9 cellular contexts compared by ENCODE assay signal in genomic region chr3:14548321-14548729, GRCh38. TPM values are rescaled to one million over a fixed set of nuclear protein-coding genes. Genes with fewer than 3 reads are reported as not detected.
A peak's percentile ranks its signal among the peaks of the same experiment; 100 is the strongest.
DNase-seq lines count a peak whose midpoint lies in the region; ATAC-seq, FAIRE-seq and TF ChIP-seq lines count a peak whose summit lies in the region.
"Had no signal": no experiment of that assay in that cellular context is flagged by ENCODE, and none has a peak within 500 bp of the region (broad histone marks: within the 10 kb centered on the region; RNA-seq: fewer than 3 reads in every experiment).

No MANE protein-coding gene starts in this region.

- ATAC-seq in GM12878 (peak; percentile 89), HG02938 (IDR thresholded peaks at IDR 0.05; ENCODE audit: unreplicated experiment) (no peak)

- TF ChIP-seq RAD21 in GM12878 (IDR thresholded peaks at IDR 0.05; ENCODE audit: insufficient read depth, low read depth, low read length): peak; percentile 66

- no peaks in the 10 kb centered on the region for H3K4me1 ChIP-seq in GM12878 (ENCODE audit: control insufficient read depth, insufficient read depth, low read length)

- FAIRE-seq in GM12878 (lab: Jason Lieb, UNC): no peak

- H3K4me2 ChIP-seq in GM12878 (ENCODE audit: control insufficient read depth, insufficient read depth): no peak overlapping the region

- intact Hi-C loops in GM12878 (cut with micrococcal nuclease; ENCODE audit: unreplicated experiment): loop anchor here (1.0 to 2.0 kb wide), 2 partner anchors 40 to 287 kb away; no protein-coding TSS in a partner anchor

- no peak for TF ChIP-seq POLR2A in GM12878 (IDR thresholded peaks at IDR 0.05; ENCODE audit: low read depth, low read length)

- no peaks in the 10 kb centered on the region for H3K36me3 ChIP-seq in GM12878 (ENCODE audit: control insufficient read depth in 2 of 2, insufficient read depth in 2 of 2, low read length in 1 of 2)

- RAD21 ChIA-PET in GM12878 (lab: Charles Lee; ENCODE audit: unreplicated experiment): interaction anchor here (1.0 to 1.7 kb wide), 2 partner anchors 233 to 345 kb away, joined by 4 to 5 read pairs; no protein-coding TSS in a partner anchor

- TF ChIP-seq EP300 in GM12878 (IDR thresholded peaks at IDR 0.05; ENCODE audit: borderline replicate concordance in 1 of 2, control insufficient read depth in 1 of 2, low read depth in 2 of 2, low read length in 2 of 2): no peak

- H2AFZ ChIP-seq in GM12878 (ENCODE audit: control insufficient read depth, low read depth, low read length): no peak overlapping the region

- CTCF ChIA-PET in GM12878 (lab: Yijun Ruan, JAX): interaction anchor here (1.0 to 2.5 kb wide), 4 partner anchors 14 to 344 kb away, joined by 3 to 8 read pairs (median 3); no protein-coding TSS in a partner anchor

- no TSS peak for BruUV-seq in GM12878 (replicated peaks; lab: Mats Ljungman, UMichigan)

- no peaks in the 10 kb centered on the region for H4K20me1 ChIP-seq in GM12878 (ENCODE audit: control insufficient read depth, insufficient read depth)

- SMC1A ChIA-PET in GM12878 (lab: Charles Lee; ENCODE audit: uncharacterized antibody, unreplicated experiment): no interaction called here

- H3K4me3 ChIP-seq in GM12878: no peak overlapping the region

- no peak overlapping the region for H3K9ac ChIP-seq in GM12878 (ENCODE audit: control insufficient read depth, insufficient read depth, low read length)

- TF ChIP-seq CTCF in GM12878 (IDR thresholded peaks at IDR 0.05 in 2 of 3, conservative IDR thresholded peaks at IDR 0.05 in 1 of 3; ENCODE audit: control insufficient read depth in 2 of 3, extremely low read depth in 1 of 3, insufficient read depth in 1 of 3, low read depth in 3 of 3, low read length in 3 of 3): peak; percentile 57 to 69 (median 60); a peak in 5 of 6 replicates

- 12% methylated on average over 12 of the region's 12 CpGs for WGBS in GM12878 (ENCODE audit: insufficient coverage, insufficient replicate concordance, low lambda C conversion rate, missing lambda C conversion rate)

- DNase-seq in EH (ENCODE audit: low read depth) (peak; percentile 72), HT1080 (ENCODE audit: low read depth) (peak; percentile 30), SHP77 treated with DMSO at 0.1 percent for 48 hours (lab: John Stamatoyannopoulos, UW) (peak; percentile 2), GM12878 (ENCODE audit: low read depth, low spot score) (no peak), iPS-NIHi11 (ENCODE audit: low spot score) (peak; percentile 85), KG1 (lab: John Stamatoyannopoulos, UW) (no peak)
- peak; percentile 4 to 22 for DNase-seq in stimulated activated CD4-positive, alpha-beta T cell treated with anti-CD3 and anti-CD28 coated beads, Interleukin-12 subunit alpha, Interleukin-12 subunit beta, amount 100 ng/mL, for 24 hours (ENCODE audit: low read depth in 2 of 2)

- POLR2A ChIA-PET in GM12878 (lab: Charles Lee): no interaction called here

- H3K27me3 ChIP-seq in GM12878 (replicated peaks in 1 of 2; ENCODE audit: control insufficient read depth in 2 of 2, insufficient read depth in 2 of 2, low read length in 1 of 2): peaks cover 2 to 3% of the 10 kb centered on the region in 2 experiments; a peak in 2 of 4 replicates

- no peaks in the 10 kb centered on the region for H3K9me3 ChIP-seq in GM12878 (replicated peaks; ENCODE audit: control insufficient read depth, insufficient read depth, low read length)

- in situ Hi-C loops in GM12878 (cut with MboI): no loop called here

- H3K79me2 ChIP-seq in GM12878 (ENCODE audit: control insufficient read depth, insufficient read depth, low read length): no peaks in the 10 kb centered on the region

- H3K27ac ChIP-seq in GM12878 (ENCODE audit: control insufficient read depth, insufficient read depth): no peak overlapping the region

TF ChIP-seq in GM12878, 131 proteins besides CTCF, POLR2A, EP300 and RAD21:
- TF ChIP-seq, protein P1, sequence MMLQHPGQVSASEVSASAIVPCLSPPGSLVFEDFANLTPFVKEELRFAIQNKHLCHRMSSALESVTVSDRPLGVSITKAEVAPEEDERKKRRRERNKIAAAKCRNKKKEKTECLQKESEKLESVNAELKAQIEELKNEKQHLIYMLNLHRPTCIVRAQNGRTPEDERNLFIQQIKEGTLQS (IDR thresholded peaks at IDR 0.05; ENCODE audit: borderline replicate concordance, extremely low read depth, low read depth, low read length): no peak
- TF ChIP-seq SMC3 (IDR thresholded peaks at IDR 0.05; ENCODE audit: borderline replicate concordance, low read length): peak; percentile 61; the same call in 1 of the 2 replicates

RNA-seq across cellular contexts. Expression of gene GRIP2, which starts 8.2 kb away (rescaled TPM):
- total RNA-seq in HT1080 (2014; rRNA removed; shearing (Covaris generic)): 0.07 TPM in 1 of 2 replicates, not detected in the other
- not detected in 2 replicates for polyA plus RNA-seq in HT1080 (2015; cell fraction: cytosol; rRNA removed)
- not detected in 2 replicates for polyA plus RNA-seq in HT1080 (2015; cell fraction: nucleus; rRNA removed)
- total RNA-seq in GM12878 (2013; cell fraction: nucleolus; rRNA removed): not detected in 2 replicates
- not detected in 2 replicates for total RNA-seq in GM12878 (2014; rRNA removed)
- total RNA-seq in GM12878 (2014; rRNA removed; fragmentation: Illumina TruSeq; extraction: Trizol): not detected in 2 replicates
- not detected in 2 replicates for total RNA-seq in GM12878 (2021)
- polyA plus RNA-seq in GM12878 (2011; ENCODE audit: low read depth): not detected
- polyA plus RNA-seq in GM12878 (2011; rRNA removed): not detected in 2 replicates
- polyA plus RNA-seq in GM12878 (2011; cell fraction: cytosol; rRNA removed): not detected in 2 replicates
- not detected in 2 replicates for polyA plus RNA-seq in GM12878 (2011; cell fraction: nucleus; rRNA removed)
- 0.03 TPM in 1 of 2 replicates, not detected in the other for polyA plus RNA-seq in GM12878 (2012)
- not detected in 2 replicates for polyA plus RNA-seq in GM12878 (2014; fragmentation: Illumina TruSeq; extraction: Trizol)
- polyA plus RNA-seq in GM12878 (2014; fragmentation: Nextera tagmentation; extraction: Ambion mirVana): not detected
- not detected in 2 replicates for polyA plus RNA-seq in GM12878 (2014; rRNA removed)
- polyA plus RNA-seq in GM12878 (2016; fragmentation: Nextera tagmentation; extraction: Ambion mirVana): not detected
- not detected in 2 replicates for polyA minus RNA-seq in GM12878 (2011; rRNA and poly(A)+ RNA removed)
- not detected in 2 replicates for polyA minus RNA-seq in GM12878 (2011; cell fraction: cytosol; rRNA and poly(A)+ RNA removed)
- not detected in 2 replicates for polyA minus RNA-seq in GM12878 (2011; cell fraction: nucleus; rRNA and poly(A)+ RNA removed)
- total RNA-seq: activated CD8-positive, alpha-beta memory T cell treated with anti-CD3 and anti-CD28 coated beads for 36 hours had no signal

Comparison
In these comparisons a context has a peak if more than half of its experiments do, and no peak if none do; other contexts are left out.
1. DNase-seq: peak in EH (single experiment), HT1080 (single experiment), SHP77 treated with DMSO at 0.1 percent for 48 hours (single experiment), iPS-NIHi11 (single experiment) and stimulated activated CD4-positive, alpha-beta T cell treated with anti-CD3 and anti-CD28 coated beads, Interleukin-12 subunit alpha, Interleukin-12 subunit beta, amount 100 ng/mL, for 24 hours (2 of 2); none in GM12878 (single experiment) and KG1 (single experiment).